23 cellular contexts compared by ENCODE assay signal in genomic region chr3:68986496-68987208, GRCh38. TPM values are rescaled to one million over a fixed set of nuclear protein-coding genes. Genes with fewer than 3 reads are reported as not detected.
DNase-seq lines count a peak whose midpoint lies in the region; ATAC-seq, FAIRE-seq and TF ChIP-seq lines count a peak whose summit lies in the region.
"Had no signal": no experiment of that assay in that cellular context is flagged by ENCODE, and none has a peak within 500 bp of the region (broad histone marks: within the 10 kb centered on the region; RNA-seq: fewer than 3 reads in every experiment).

No MANE protein-coding gene starts in this region.

- no peak for TF ChIP-seq POLR2A in GM12878 (IDR thresholded peaks at IDR 0.05; ENCODE audit: low read depth, low read length)

- no peaks in the 10 kb centered on the region for H4K20me1 ChIP-seq in GM12878 (ENCODE audit: control insufficient read depth, insufficient read depth)

- H3K79me2 ChIP-seq in GM12878 (ENCODE audit: control insufficient read depth, insufficient read depth, low read length), result no peaks in the 10 kb centered on the region

- H3K4me3 ChIP-seq in HEK293 (ENCODE audit: low read depth, low read length), result no peak overlapping the region
- no peak overlapping the region for H3K4me3 ChIP-seq in GM12878

- H3K9me3 ChIP-seq in HEK293 (ENCODE audit: control insufficient read depth, insufficient read depth, low read depth, low read length) (no peaks in the 10 kb centered on the region), GM12878 (replicated peaks; ENCODE audit: control insufficient read depth, insufficient read depth, low read length) (no peaks in the 10 kb centered on the region)
- H3K9me3 ChIP-seq: BE2C had no signal

- no peak overlapping the region for H2AFZ ChIP-seq in GM12878 (ENCODE audit: control insufficient read depth, low read depth, low read length)

- H3K36me3 ChIP-seq in HEK293 (ENCODE audit: control insufficient read depth in 2 of 2, insufficient read depth in 1 of 2, low read length in 2 of 2) (peaks cover 4 to 67% of the 10 kb centered on the region in 2 experiments; a peak in 2 of 3 replicates), GM12878 (ENCODE audit: control insufficient read depth in 2 of 2, insufficient read depth in 2 of 2, low read length in 1 of 2) (peaks cover 0 to 5% of the 10 kb centered on the region in 2 experiments; a peak in 3 of 4 replicates)

- intact Hi-C loops in GM12878 (cut with micrococcal nuclease; ENCODE audit: unreplicated experiment), result no loop called here

- no peak for TF ChIP-seq RAD21 in GM12878 (IDR thresholded peaks at IDR 0.05; ENCODE audit: insufficient read depth, low read depth, low read length)

- 99% methylated on average over 6 of the region's 6 CpGs for whole genome bisulfite sequencing in GM12878 (ENCODE audit: insufficient coverage, insufficient replicate concordance, low lambda C conversion rate, missing lambda C conversion rate)

- H3K9ac ChIP-seq in GM12878 (ENCODE audit: control insufficient read depth, insufficient read depth, low read length), result no peak overlapping the region

- POLR2A ChIA-PET in HEK293 (lab: Yijun Ruan, JAX) (no interaction called here), GM12878 (lab: Charles Lee) (interaction anchor here (0.6 kb wide), 1 partner anchor 23 kb away, joined by 6 read pairs; no protein-coding TSS in a partner anchor)

- TF ChIP-seq CTCF in HEK293 (tag by site-specific recombination; IDR thresholded peaks at IDR 0.05) (no peak), GM12878 (IDR thresholded peaks at IDR 0.05 in 2 of 3, conservative IDR thresholded peaks at IDR 0.05 in 1 of 3; ENCODE audit: control insufficient read depth in 2 of 3, extremely low read depth in 1 of 3, insufficient read depth in 1 of 3, low read depth in 3 of 3, low read length in 3 of 3) (no peak)

- FAIRE-seq in GM12878 (lab: Jason Lieb, UNC), result peak; percentile 62
- FAIRE-seq: H54 had no signal

- in situ Hi-C loops in GM12878 (cut with MboI), result no loop called here

- CTCF ChIA-PET in HEK293 (lab: Yijun Ruan, JAX), result no interaction called here
- CTCF ChIA-PET in GM12878 (lab: Yijun Ruan, JAX), result interaction anchor here (0.7 to 1.1 kb wide), 2 partner anchors 31 to 176 kb away, joined by 3 read pairs; no protein-coding TSS in a partner anchor

- H3K27ac ChIP-seq in HEK293 (ENCODE audit: extremely low read depth, low read depth, low read length) (no peak overlapping the region), GM12878 (ENCODE audit: control insufficient read depth, insufficient read depth) (no peak overlapping the region)
- H3K27ac ChIP-seq: 22Rv1, RWPE1 had no signal

- no peak for TF ChIP-seq EP300 in GM12878 (IDR thresholded peaks at IDR 0.05; ENCODE audit: borderline replicate concordance in 1 of 2, control insufficient read depth in 1 of 2, low read depth in 2 of 2, low read length in 2 of 2)

- no TSS peak for BruUV-seq in GM12878 (replicated peaks; lab: Mats Ljungman, UMichigan)

- SMC1A ChIA-PET in GM12878 (lab: Charles Lee; ENCODE audit: uncharacterized antibody, unreplicated experiment), result interaction anchor here (1.1 to 1.4 kb wide), 2 partner anchors 12 to 21 kb away, joined by 3 to 4 read pairs; no protein-coding TSS in a partner anchor

- no peak for DNase-seq in activated CD4-positive, CD25-positive, alpha-beta regulatory T cell treated with anti-CD3 and anti-CD28 coated beads, Interleukin-2, amount 50 U/mL, for 72 hours
- DNase-seq in D341Med (ENCODE audit: low spot score) (peak; percentile 27), GM12878 (ENCODE audit: low read depth, low spot score) (no peak), GM19240 (ENCODE audit: insufficient read length, low spot score) (no peak), NCI-H2227 treated with DMSO at 0.1 percent for 48 hours (lab: John Stamatoyannopoulos, UW) (no peak), NCI-H1417 treated with DMSO at 0.1 percent for 48 hours (lab: John Stamatoyannopoulos, UW) (no peak)
- DNase-seq: BE2C; CD4-positive, alpha-beta T cell; DMS53; Kasumi-1; MM.1S; NCI-H1092 treated with DMSO at 0.1 percent for 48 hours; NCI-H187 treated with DMSO at 0.1 percent for 48 hours; NCI-H526 treated with DMSO at 0.1 percent for 48 hours; NK-92 treated with Interleukin-12 subunit alpha and Interleukin-12 subunit beta, amount 100 ng/mL, for 24 hours; OCI-M1 had no signal

- RAD21 ChIA-PET in GM12878 (lab: Charles Lee; ENCODE audit: unreplicated experiment), result no interaction called here

- peak; percentile 43 to 46 for ATAC-seq in activated CD4-positive, CD25-positive, alpha-beta regulatory T cell treated with anti-CD3 and anti-CD28 coated beads, Interleukin-2, amount 50 U/mL, for 24 hours
- ATAC-seq in GM12878, result no peak

- H3K27me3 ChIP-seq in GM12878 (replicated peaks in 1 of 2; ENCODE audit: control insufficient read depth in 2 of 2, insufficient read depth in 2 of 2, low read length in 1 of 2), result no peaks in the 10 kb centered on the region
- H3K27me3 ChIP-seq: BE2C had no signal

- H3K4me2 ChIP-seq in GM12878 (ENCODE audit: control insufficient read depth, insufficient read depth), result no peak overlapping the region

- H3K4me1 ChIP-seq in HEK293 (ENCODE audit: control insufficient read depth, insufficient read depth, low read length), result no peaks in the 10 kb centered on the region
- no peaks in the 10 kb centered on the region for H3K4me1 ChIP-seq in GM12878 (ENCODE audit: control insufficient read depth, insufficient read depth, low read length)
- H3K4me1 ChIP-seq: BE2C had no signal

TF ChIP-seq in HEK293, 187 proteins besides CTCF, POLR2A, EP300 and RAD21:
- TF ChIP-seq SCRT2 (tag by site-specific recombination; IDR thresholded peaks at IDR 0.05), result peak; percentile 48
- TF ChIP-seq ZBTB21 (tag by site-specific recombination; IDR thresholded peaks at IDR 0.05), result 0 out of 2 replicates have a peak, but pooled peaks have one; percentile 15
- TF ChIP-seq ZNF211 (tag by site-specific recombination; IDR thresholded peaks at IDR 0.05; ENCODE audit: low read depth), result no peak
- TF ChIP-seq SETDB1 (IDR thresholded peaks at IDR 0.05; ENCODE audit: insufficient read length, low read length), result peak; percentile 24
- TF ChIP-seq ZNF221 (tag by site-specific recombination; IDR thresholded peaks at IDR 0.05; ENCODE audit: borderline replicate concordance), result no peak

TF ChIP-seq in GM12878, 131 proteins besides CTCF, POLR2A, EP300 and RAD21 (continues in another document):
- TF ChIP-seq WRNIP1 (IDR thresholded peaks at IDR 0.05; ENCODE audit: borderline replicate concordance, low read depth, low read length), result no peak
- peak; percentile 48; the same call in 1 of the 2 replicates for TF ChIP-seq ATF2 (IDR thresholded peaks at IDR 0.05; ENCODE audit: low read length)
- no peak for TF ChIP-seq POLR2AphosphoS2 (IDR thresholded peaks at IDR 0.05; ENCODE audit: low read depth, low read length)
- peak; percentile 53; the same call in 1 of the 2 replicates for TF ChIP-seq IRF4 (IDR thresholded peaks at IDR 0.05; ENCODE audit: low read depth, low read length)
- no peak for TF ChIP-seq JUND (IDR thresholded peaks at IDR 0.05; ENCODE audit: low read depth, low read length)
- TF ChIP-seq RUNX3 (IDR thresholded peaks at IDR 0.05; ENCODE audit: low read length), result peak; percentile 80
- TF ChIP-seq SREBF2 (IDR thresholded peaks at IDR 0.05; ENCODE audit: low read length), result no peak

RNA-seq across cellular contexts. Expression of gene EOGT, which starts 26.8 kb away (rescaled TPM):
- total RNA-seq in GM12878 (2013; cell fraction: nucleolus; rRNA removed), result 13.7 and 14.2 TPM in 2 replicates
- total RNA-seq in GM12878 (2014; rRNA removed), result 9.1 and 10.6 TPM in 2 replicates
- total RNA-seq in GM12878 (2014; rRNA removed; fragmentation: Illumina TruSeq; extraction: Trizol), result 15.5 and 16.5 TPM in 2 replicates
- 9.0 and 10.1 TPM in 2 replicates for total RNA-seq in GM12878 (2021)
- 2.9 TPM for polyA plus RNA-seq in GM12878 (2011; ENCODE audit: low read depth)
- polyA plus RNA-seq in GM12878 (2011; rRNA removed), result 10.0 and 14.4 TPM in 2 replicates
- 6.2 and 6.3 TPM in 2 replicates for polyA plus RNA-seq in GM12878 (2011; cell fraction: cytosol; rRNA removed)
- 10.5 and 14.5 TPM in 2 replicates for polyA plus RNA-seq in GM12878 (2011; cell fraction: nucleus; rRNA removed)
- polyA plus RNA-seq in GM12878 (2012), result 2.8 and 2.9 TPM in 2 replicates
- 11.8 and 17.3 TPM in 2 replicates for polyA plus RNA-seq in GM12878 (2014; fragmentation: Illumina TruSeq; extraction: Trizol)
- polyA plus RNA-seq in GM12878 (2014; fragmentation: Nextera tagmentation; extraction: Ambion mirVana), result 1 to 10 TPM; 3.5 to 4.3 TPM
- 7.6 and 10.2 TPM in 2 replicates for polyA plus RNA-seq in GM12878 (2014; rRNA removed)
- polyA plus RNA-seq in GM12878 (2016; fragmentation: Nextera tagmentation; extraction: Ambion mirVana), result 1 to 10 TPM; 6.3 to 6.7 TPM
- polyA minus RNA-seq in GM12878 (2011; rRNA and poly(A)+ RNA removed), result 14.4 and 15.1 TPM in 2 replicates
- 4.7 and 5.2 TPM in 2 replicates for polyA minus RNA-seq in GM12878 (2011; cell fraction: cytosol; rRNA and poly(A)+ RNA removed)
- polyA minus RNA-seq in GM12878 (2011; cell fraction: nucleus; rRNA and poly(A)+ RNA removed), result 11.1 and 20.9 TPM in 2 replicates

RNA-seq across cellular contexts. Expression of gene TAFA4, which starts 54.3 kb away (rescaled TPM):
- not detected in 2 replicates for total RNA-seq in GM12878 (2013; cell fraction: nucleolus; rRNA removed)
- total RNA-seq in GM12878 (2014; rRNA removed) (not detected in 2 replicates), GM12878 (2014; rRNA removed; fragmentation: Illumina TruSeq; extraction: Trizol) (not detected in 2 replicates), GM12878 (2021) (not detected in 2 replicates)
- polyA plus RNA-seq in GM12878 (2011; ENCODE audit: low read depth), result not detected
- polyA plus RNA-seq in GM12878 (2011; rRNA removed) (not detected in 2 replicates), GM12878 (2014; fragmentation: Illumina TruSeq; extraction: Trizol) (not detected in 2 replicates), GM12878 (2014; fragmentation: Nextera tagmentation; extraction: Ambion mirVana) (not detected), GM12878 (2014; rRNA removed) (not detected in 2 replicates), GM12878 (2016; fragmentation: Nextera tagmentation; extraction: Ambion mirVana) (not detected)
- not detected in 2 replicates for polyA plus RNA-seq in GM12878 (2011; cell fraction: cytosol; rRNA removed)
- polyA plus RNA-seq in GM12878 (2011; cell fraction: nucleus; rRNA removed), result not detected in 2 replicates
- not detected in 2 replicates for polyA plus RNA-seq in GM12878 (2012)
- polyA minus RNA-seq in GM12878 (2011; rRNA and poly(A)+ RNA removed), result not detected in 2 replicates
- polyA minus RNA-seq in GM12878 (2011; cell fraction: cytosol; rRNA and poly(A)+ RNA removed), result not detected in 2 replicates
- polyA minus RNA-seq in GM12878 (2011; cell fraction: nucleus; rRNA and poly(A)+ RNA removed), result not detected in 2 replicates
- total RNA-seq: CD4-positive, alpha-beta T cell; HT-29 had no signal
- polyA plus RNA-seq: IgD-negative memory B cell had no signal
